In genomic region chr13:74105871-74106270, GRCh38 we compare ENCODE assay signal across 34 cellular contexts.
"Had no signal": no experiment of that assay in that cellular context is flagged by ENCODE, and none has a peak within 500 bp of the region (broad histone marks: within the 10 kb centered on the region; RNA-seq: fewer than 3 reads in every experiment).

No MANE protein-coding gene starts in this region.

- H3K27ac ChIP-seq: Peyer's patch, SJSA1 had no signal

- DNase-seq: activated CD4-positive, alpha-beta T cell treated with anti-CD3 and anti-CD28 coated beads for 36 hours; activated CD4-positive, alpha-beta T cell treated with anti-CD3 and anti-CD28 coated beads, Interleukin-2, amount 10 ng/mL, durations not matched to agents 7 days and 5 days; activated CD4-positive, alpha-beta T cell treated with anti-CD3 and anti-CD28 coated beads, Interleukin-2, amount 50 U/mL, for 48 hours; activated CD8-positive, alpha-beta T cell treated with anti-CD3 and anti-CD28 coated beads, Interleukin-2, amount 10 ng/mL, durations not matched to agents 7 days and 5 days; activated effector memory CD4-positive, alpha-beta T cell treated with Interleukin-2 at 50 U/mL for 16 hours; activated naive CD4-positive, alpha-beta T cell treated with anti-CD3 and anti-CD28 coated beads, Interleukin-2, amount 50 U/mL, for 16 hours; activated T-cell treated with anti-CD3 and anti-CD28 coated beads, Interleukin-2, amount 50 U/mL, for 48 hours; anterior cingulate cortex; caudate nucleus; cerebellar nuclear complex; Karpas-422; NCI-H1105; NCI-H1436; NCI-H1694; NCI-H1930; NCI-H2081 treated with DMSO at 0.1 percent for 48 hours; NCI-H2171; NCI-H510A; NCI-H526; NCI-H748 treated with DMSO at 0.1 percent for 48 hours; NK-92 treated with Interleukin-12 subunit alpha and Interleukin-12 subunit beta, amount 100 ng/mL, for 24 hours; PC-3; Peyer's patch; RPMI8226; SHP77 treated with DMSO at 0.1 percent for 48 hours; SK-N-SH had no signal

- H3K9me3 ChIP-seq: Peyer's patch, SJSA1, SK-N-SH had no signal

- FAIRE-seq: bronchial epithelial cell, TTC549 had no signal

- H3K36me3 ChIP-seq: Peyer's patch, SJSA1 had no signal

- H3K27ac Mint-ChIP-seq: activated CD4-positive, alpha-beta T cell treated with anti-CD3 and anti-CD28 coated beads, Interleukin-2, amount 10 ng/mL, durations not matched to agents 7 days and 5 days; activated CD8-positive, alpha-beta T cell treated with anti-CD3 and anti-CD28 coated beads, Interleukin-2, amount 10 ng/mL, durations not matched to agents 7 days and 5 days; brain; T-helper 1 cell treated with Interleukin-12 subunit alpha and Interleukin-12 subunit beta and Interleukin-4 antibody, amounts not matched to agents 30 μg/mL and 1 μg/mL, for 36 hours; T-helper 2 cell treated with Interferon-gamma antibody and Interleukin-4, amounts not matched to agents 5 μg/mL and 100 μg/mL, for 36 hours; WTC11 had no signal

- H3K4me2 ChIP-seq: SK-N-SH had no signal

- H3K9ac ChIP-seq: SK-N-SH had no signal

- H3K27me3 Mint-ChIP-seq: activated CD4-positive, alpha-beta T cell treated with anti-CD3 and anti-CD28 coated beads for 36 hours; activated CD4-positive, alpha-beta T cell treated with anti-CD3 and anti-CD28 coated beads, Interleukin-2, amount 10 ng/mL, durations not matched to agents 7 days and 5 days; brain had no signal

- H3K9me2 ChIP-seq: SK-N-SH had no signal

- H3K4me3 Mint-ChIP-seq: activated CD4-positive, alpha-beta T cell treated with anti-CD3 and anti-CD28 coated beads for 36 hours; activated CD4-positive, alpha-beta T cell treated with anti-CD3 and anti-CD28 coated beads, Interleukin-2, amount 10 ng/mL, durations not matched to agents 7 days and 5 days; activated CD8-positive, alpha-beta T cell treated with anti-CD3 and anti-CD28 coated beads, Interleukin-2, amount 10 ng/mL, durations not matched to agents 7 days and 5 days; brain; T-helper 1 cell treated with Interleukin-12 subunit alpha and Interleukin-12 subunit beta and Interleukin-4 antibody, amounts not matched to agents 30 μg/mL and 1 μg/mL, for 36 hours; T-helper 2 cell treated with Interferon-gamma antibody and Interleukin-4, amounts not matched to agents 5 μg/mL and 100 μg/mL, for 36 hours; WTC11 had no signal

- H3K4me3 ChIP-seq: Peyer's patch, SJSA1 had no signal

- H3K27me3 ChIP-seq: Peyer's patch, SJSA1 had no signal

- H3K4me1 ChIP-seq: Peyer's patch had no signal

- ATAC-seq: activated CD4-positive, alpha-beta T cell treated with anti-CD3 and anti-CD28 coated beads for 36 hours; activated CD4-positive, CD25-positive, alpha-beta regulatory T cell treated with anti-CD3 and anti-CD28 coated beads, Interleukin-2, amount 50 U/mL, for 24 hours; activated CD8-positive, alpha-beta T cell treated with anti-CD3 and anti-CD28 coated beads, Interleukin-2, amount 10 ng/mL, durations not matched to agents 7 days and 5 days; PC-3; WTC11 had no signal
